ENCODE assay signal across 1 cellular context in genomic region chr10:70494966-70495365, GRCh38.
A peak's percentile ranks its signal among the peaks of the same experiment; 100 is the strongest.
TF ChIP-seq lines count a peak whose summit lies in the region.

No MANE protein-coding gene starts in this region.

TF ChIP-seq in GM12878, 131 proteins besides CTCF, POLR2A, EP300 and RAD21:
- TF ChIP-seq CREM (IDR thresholded peaks at IDR 0.05; ENCODE audit: low read depth) = no peak
- TF ChIP-seq EGR1 (IDR thresholded peaks at IDR 0.05; ENCODE audit: borderline replicate concordance in 1 of 2, low read depth in 2 of 2, low read length in 2 of 2) = no peak
- TF ChIP-seq RB1 (IDR thresholded peaks at IDR 0.05; ENCODE audit: borderline replicate concordance) = no peak
- no peak for TF ChIP-seq RFX5 (IDR thresholded peaks at IDR 0.05; ENCODE audit: low read depth, low read length)
- peak; percentile 67; the same call in 1 of the 2 replicates for TF ChIP-seq RUNX3 (IDR thresholded peaks at IDR 0.05; ENCODE audit: low read length)
- TF ChIP-seq ETV6 (conservative IDR thresholded peaks at IDR 0.05 in 1 of 2, IDR thresholded peaks at IDR 0.05 in 1 of 2; ENCODE audit: borderline replicate concordance in 1 of 2, low read depth in 1 of 2) = 0 out of 4 replicates have a peak, but pooled peaks of 1 of the 2 experiments have one; percentile 15
- TF ChIP-seq SPI1 (IDR thresholded peaks at IDR 0.05; ENCODE audit: borderline replicate concordance, insufficient read depth, low read depth, low read length) = 0 out of 2 replicates have a peak, but pooled peaks have one; percentile 56
- peak; percentile 81 to 85 for TF ChIP-seq BHLHE40 (IDR thresholded peaks at IDR 0.05; ENCODE audit: borderline replicate concordance in 1 of 2, low read depth in 2 of 2, low read length in 1 of 2)
- peak; percentile 46; the same call in 1 of the 2 replicates for TF ChIP-seq MAX (IDR thresholded peaks at IDR 0.05; ENCODE audit: low read depth, low read length)
- no peak for TF ChIP-seq STAT1 (conservative IDR thresholded peaks at IDR 0.05)
- TF ChIP-seq GATAD2B (conservative IDR thresholded peaks at IDR 0.05; ENCODE audit: low read depth) = 0 out of 2 replicates have a peak, but pooled peaks have one; percentile 14
- no peak for TF ChIP-seq SUPT20H (IDR thresholded peaks at IDR 0.05; ENCODE audit: borderline replicate concordance, control insufficient read depth, low read depth, low read length)
- TF ChIP-seq IRF4 (IDR thresholded peaks at IDR 0.05; ENCODE audit: low read depth, low read length) = 0 out of 2 replicates have a peak, but pooled peaks have one; percentile 2
- no peak for TF ChIP-seq CUX1 (IDR thresholded peaks at IDR 0.05; ENCODE audit: insufficient replicate concordance, low read depth, low read length)
- peak; percentile 50; the same call in 1 of the 2 replicates for TF ChIP-seq IKZF1 (conservative IDR thresholded peaks at IDR 0.05)
- TF ChIP-seq MTA2 (IDR thresholded peaks at IDR 0.05; ENCODE audit: low read depth) = 0 out of 2 replicates have a peak, but pooled peaks have one; percentile 26
- no peak for TF ChIP-seq PAX8 (IDR thresholded peaks at IDR 0.05)
- TF ChIP-seq ZNF687 (IDR thresholded peaks at IDR 0.05) = peak; percentile 66; the same call in 1 of the 2 replicates
- peak; percentile 58 to 66; a peak in 2 of 4 replicates for TF ChIP-seq IKZF2 (IDR thresholded peaks at IDR 0.05)
- peak; percentile 26; the same call in 1 of the 2 replicates for TF ChIP-seq CREB1 (IDR thresholded peaks at IDR 0.05; ENCODE audit: low read depth)
- TF ChIP-seq EED (IDR thresholded peaks at IDR 0.05; ENCODE audit: low read depth) = peak; percentile 68; the same call in 1 of the 2 replicates
- TF ChIP-seq PKNOX1 (IDR thresholded peaks at IDR 0.05) = no peak
- TF ChIP-seq SMAD1 (IDR thresholded peaks at IDR 0.05; ENCODE audit: low read depth, partially characterized antibody) = no peak
